ENCODE assay signal across 1 cellular context in genomic region chr1:19596719-19597462, GRCh38.
TF ChIP-seq lines count a peak whose summit lies in the region.

No MANE protein-coding gene starts in this region.

TF ChIP-seq in K562, 482 proteins besides CTCF, POLR2A, EP300 and RAD21 (continued from another document and continues in another):
- TF ChIP-seq, protein P1, sequence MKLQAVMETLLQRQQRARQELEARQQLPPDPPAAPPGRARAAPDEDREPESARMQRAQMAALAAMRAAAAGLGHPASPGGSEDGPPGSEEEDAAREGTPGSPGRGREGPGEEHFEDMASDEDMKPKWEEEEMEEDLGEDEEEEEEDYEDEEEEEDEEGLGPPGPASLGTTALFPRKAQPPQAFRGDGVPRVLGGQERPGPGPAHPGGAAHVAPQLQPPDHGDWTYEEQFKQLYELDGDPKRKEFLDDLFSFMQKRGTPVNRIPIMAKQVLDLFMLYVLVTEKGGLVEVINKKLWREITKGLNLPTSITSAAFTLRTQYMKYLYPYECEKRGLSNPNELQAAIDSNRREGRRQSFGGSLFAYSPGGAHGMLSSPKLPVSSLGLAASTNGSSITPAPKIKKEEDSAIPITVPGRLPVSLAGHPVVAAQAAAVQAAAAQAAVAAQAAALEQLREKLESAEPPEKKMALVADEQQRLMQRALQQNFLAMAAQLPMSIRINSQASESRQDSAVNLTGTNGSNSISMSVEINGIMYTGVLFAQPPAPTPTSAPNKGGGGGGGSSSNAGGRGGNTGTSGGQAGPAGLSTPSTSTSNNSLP (IDR thresholded peaks at IDR 0.05; ENCODE audit: borderline replicate concordance, low read depth, low read length), result no peak
- no peak; a peak in 2 of 4 replicates for TF ChIP-seq ZMIZ1 (IDR thresholded peaks at IDR 0.05; ENCODE audit: low read depth in 2 of 2, low read length in 2 of 2)
- no peak for TF ChIP-seq FOXM1 (IDR thresholded peaks at IDR 0.05; ENCODE audit: low read depth)
- 0 out of 2 replicates have a peak, but pooled peaks have one; percentile 26 for TF ChIP-seq FOXM1 (CRISPR knock-in tag; IDR thresholded peaks at IDR 0.05; ENCODE audit: low read depth)
- no peak for TF ChIP-seq ZNF282 (CRISPR knock-in tag; IDR thresholded peaks at IDR 0.05)
- peak; percentile 43; the same call in 1 of the 2 replicates for TF ChIP-seq NFRKB (IDR thresholded peaks at IDR 0.05; ENCODE audit: low read depth)
- TF ChIP-seq ZNF57 (CRISPR knock-in tag; IDR thresholded peaks at IDR 0.05), result no peak
- TF ChIP-seq ZNF583 (CRISPR knock-in tag; IDR thresholded peaks at IDR 0.05), result peak; percentile 37; the same call in 1 of the 2 replicates
- no peak for TF ChIP-seq RBM17 (IDR thresholded peaks at IDR 0.05; ENCODE audit: borderline replicate concordance, low read depth, low read length)
- TF ChIP-seq ZC3H4 (CRISPR knock-in tag; IDR thresholded peaks at IDR 0.05; ENCODE audit: borderline replicate concordance), result no peak
- TF ChIP-seq ZC3H8 (IDR thresholded peaks at IDR 0.05), result no peak
- TF ChIP-seq BDP1 (IDR thresholded peaks at IDR 0.05; ENCODE audit: insufficient read depth, insufficient read length), result no peak
- no peak for TF ChIP-seq ZNF77 (CRISPR knock-in tag; IDR thresholded peaks at IDR 0.05)
- no peak for TF ChIP-seq TAF15 (IDR thresholded peaks at IDR 0.05; ENCODE audit: low read depth, low read length)
- no peak for TF ChIP-seq PPARD (CRISPR knock-in tag; IDR thresholded peaks at IDR 0.05)
- TF ChIP-seq ATF1 (CRISPR knock-in tag; IDR thresholded peaks at IDR 0.05), result peak; percentile 47; the same call in 1 of the 2 replicates
- peak; percentile 93 for TF ChIP-seq ATF1 (tag; IDR thresholded peaks at IDR 0.05)
- TF ChIP-seq ZNF140 (CRISPR knock-in tag; IDR thresholded peaks at IDR 0.05), result no peak
- TF ChIP-seq SRSF7 (optimal IDR thresholded peaks at IDR 0.05; ENCODE audit: low read depth, low read length), result no peak
- peak; percentile 92 for TF ChIP-seq SUPT5H (IDR thresholded peaks at IDR 0.05)
- no peak for TF ChIP-seq ZNF695 (CRISPR knock-in tag; IDR thresholded peaks at IDR 0.05)
- TF ChIP-seq ZNF507 (tag; conservative IDR thresholded peaks at IDR 0.05), result no peak
- TF ChIP-seq, protein P2, sequence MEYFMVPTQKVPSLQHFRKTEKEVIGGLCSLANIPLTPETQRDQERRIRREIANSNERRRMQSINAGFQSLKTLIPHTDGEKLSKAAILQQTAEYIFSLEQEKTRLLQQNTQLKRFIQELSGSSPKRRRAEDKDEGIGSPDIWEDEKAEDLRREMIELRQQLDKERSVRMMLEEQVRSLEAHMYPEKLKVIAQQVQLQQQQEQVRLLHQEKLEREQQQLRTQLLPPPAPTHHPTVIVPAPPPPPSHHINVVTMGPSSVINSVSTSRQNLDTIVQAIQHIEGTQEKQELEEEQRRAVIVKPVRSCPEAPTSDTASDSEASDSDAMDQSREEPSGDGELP (CRISPR knock-in tag; IDR thresholded peaks at IDR 0.05; ENCODE audit: borderline replicate concordance), result 0 out of 2 replicates have a peak, but pooled peaks have one; percentile 46
- TF ChIP-seq ILK (tag; IDR thresholded peaks at IDR 0.05; ENCODE audit: borderline replicate concordance, low read depth), result no peak
- no peak; the same call in 1 of the 2 replicates for TF ChIP-seq NFE2 (IDR thresholded peaks at IDR 0.05; ENCODE audit: low read depth)
- no peak; the same call in 1 of the 2 replicates for TF ChIP-seq SMARCA4 (IDR thresholded peaks at IDR 0.05)
- TF ChIP-seq HEY1 (CRISPR knock-in tag; IDR thresholded peaks at IDR 0.05; ENCODE audit: borderline replicate concordance), result no peak
- TF ChIP-seq SIN3A (IDR thresholded peaks at IDR 0.05; ENCODE audit: borderline replicate concordance in 2 of 2, control insufficient read depth in 1 of 2, low read depth in 2 of 2, low read length in 2 of 2), result peak; percentile 9 to 61; a peak in 3 of 4 replicates
- peak; percentile 79 for TF ChIP-seq HMGN3 (IDR thresholded peaks at IDR 0.05; ENCODE audit: borderline replicate concordance, extremely low read depth, insufficient read length, low read depth, low read length)
- no peak for TF ChIP-seq ZNF311 (CRISPR knock-in tag; IDR thresholded peaks at IDR 0.05)
- TF ChIP-seq HMBOX1 (IDR thresholded peaks at IDR 0.05), result peak; percentile 82
- TF ChIP-seq RBM39 (optimal IDR thresholded peaks at IDR 0.05; ENCODE audit: low read depth, low read length), result no peak
- no peak for TF ChIP-seq FOS (IDR thresholded peaks at IDR 0.05; ENCODE audit: extremely low read depth, insufficient read length)
- no peak for TF ChIP-seq ZFPM2 (CRISPR knock-in tag; IDR thresholded peaks at IDR 0.05)
- TF ChIP-seq MECOM (CRISPR knock-in tag; IDR thresholded peaks at IDR 0.05), result no peak
- no peak for TF ChIP-seq HNRNPK (IDR thresholded peaks at IDR 0.05; ENCODE audit: low read depth, low read length, poor library complexity, severe bottlenecking)
- TF ChIP-seq EZH2 (IDR thresholded peaks at IDR 0.05; ENCODE audit: borderline replicate concordance, low read depth, low read length), result no peak
- TF ChIP-seq ZNF134 (CRISPR knock-in tag; conservative IDR thresholded peaks at IDR 0.05), result no peak
- no peak for TF ChIP-seq TCFL5 (CRISPR knock-in tag; conservative IDR thresholded peaks at IDR 0.05)
- peak; percentile 82 for TF ChIP-seq PRPF4 (IDR thresholded peaks at IDR 0.05; ENCODE audit: insufficient read depth, low read depth, low read length, poor library complexity, severe bottlenecking)
- no peak for TF ChIP-seq FOXK2 (conservative IDR thresholded peaks at IDR 0.05 in 1 of 2, IDR thresholded peaks at IDR 0.05 in 1 of 2; ENCODE audit: low read depth in 2 of 2)
- no peak; the same call in 1 of the 2 replicates for TF ChIP-seq MBD2 (IDR thresholded peaks at IDR 0.05; ENCODE audit: borderline replicate concordance, low read depth)
- peak; percentile 81 to 88; a peak in 3 of 4 replicates for TF ChIP-seq MAZ (CRISPR knock-in tag; conservative IDR thresholded peaks at IDR 0.05 in 1 of 2, IDR thresholded peaks at IDR 0.05 in 1 of 2)
- TF ChIP-seq, protein P3, sequence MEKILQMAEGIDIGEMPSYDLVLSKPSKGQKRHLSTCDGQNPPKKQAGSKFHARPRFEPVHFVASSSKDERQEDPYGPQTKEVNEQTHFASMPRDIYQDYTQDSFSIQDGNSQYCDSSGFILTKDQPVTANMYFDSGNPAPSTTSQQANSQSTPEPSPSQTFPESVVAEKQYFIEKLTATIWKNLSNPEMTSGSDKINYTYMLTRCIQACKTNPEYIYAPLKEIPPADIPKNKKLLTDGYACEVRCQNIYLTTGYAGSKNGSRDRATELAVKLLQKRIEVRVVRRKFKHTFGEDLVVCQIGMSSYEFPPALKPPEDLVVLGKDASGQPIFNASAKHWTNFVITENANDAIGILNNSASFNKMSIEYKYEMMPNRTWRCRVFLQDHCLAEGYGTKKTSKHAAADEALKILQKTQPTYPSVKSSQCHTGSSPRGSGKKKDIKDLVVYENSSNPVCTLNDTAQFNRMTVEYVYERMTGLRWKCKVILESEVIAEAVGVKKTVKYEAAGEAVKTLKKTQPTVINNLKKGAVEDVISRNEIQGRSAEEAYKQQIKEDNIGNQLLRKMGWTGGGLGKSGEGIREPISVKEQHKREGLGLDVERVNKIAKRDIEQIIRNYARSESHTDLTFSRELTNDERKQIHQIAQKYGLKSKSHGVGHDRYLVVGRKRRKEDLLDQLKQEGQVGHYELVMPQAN (IDR thresholded peaks at IDR 0.05; ENCODE audit: borderline replicate concordance), result peak; percentile 84; the same call in 1 of the 2 replicates
- TF ChIP-seq SRSF1 (IDR thresholded peaks at IDR 0.05; ENCODE audit: low read depth, low read length), result 0 out of 2 replicates have a peak, but pooled peaks have one; percentile 50
- TF ChIP-seq, protein P4, sequence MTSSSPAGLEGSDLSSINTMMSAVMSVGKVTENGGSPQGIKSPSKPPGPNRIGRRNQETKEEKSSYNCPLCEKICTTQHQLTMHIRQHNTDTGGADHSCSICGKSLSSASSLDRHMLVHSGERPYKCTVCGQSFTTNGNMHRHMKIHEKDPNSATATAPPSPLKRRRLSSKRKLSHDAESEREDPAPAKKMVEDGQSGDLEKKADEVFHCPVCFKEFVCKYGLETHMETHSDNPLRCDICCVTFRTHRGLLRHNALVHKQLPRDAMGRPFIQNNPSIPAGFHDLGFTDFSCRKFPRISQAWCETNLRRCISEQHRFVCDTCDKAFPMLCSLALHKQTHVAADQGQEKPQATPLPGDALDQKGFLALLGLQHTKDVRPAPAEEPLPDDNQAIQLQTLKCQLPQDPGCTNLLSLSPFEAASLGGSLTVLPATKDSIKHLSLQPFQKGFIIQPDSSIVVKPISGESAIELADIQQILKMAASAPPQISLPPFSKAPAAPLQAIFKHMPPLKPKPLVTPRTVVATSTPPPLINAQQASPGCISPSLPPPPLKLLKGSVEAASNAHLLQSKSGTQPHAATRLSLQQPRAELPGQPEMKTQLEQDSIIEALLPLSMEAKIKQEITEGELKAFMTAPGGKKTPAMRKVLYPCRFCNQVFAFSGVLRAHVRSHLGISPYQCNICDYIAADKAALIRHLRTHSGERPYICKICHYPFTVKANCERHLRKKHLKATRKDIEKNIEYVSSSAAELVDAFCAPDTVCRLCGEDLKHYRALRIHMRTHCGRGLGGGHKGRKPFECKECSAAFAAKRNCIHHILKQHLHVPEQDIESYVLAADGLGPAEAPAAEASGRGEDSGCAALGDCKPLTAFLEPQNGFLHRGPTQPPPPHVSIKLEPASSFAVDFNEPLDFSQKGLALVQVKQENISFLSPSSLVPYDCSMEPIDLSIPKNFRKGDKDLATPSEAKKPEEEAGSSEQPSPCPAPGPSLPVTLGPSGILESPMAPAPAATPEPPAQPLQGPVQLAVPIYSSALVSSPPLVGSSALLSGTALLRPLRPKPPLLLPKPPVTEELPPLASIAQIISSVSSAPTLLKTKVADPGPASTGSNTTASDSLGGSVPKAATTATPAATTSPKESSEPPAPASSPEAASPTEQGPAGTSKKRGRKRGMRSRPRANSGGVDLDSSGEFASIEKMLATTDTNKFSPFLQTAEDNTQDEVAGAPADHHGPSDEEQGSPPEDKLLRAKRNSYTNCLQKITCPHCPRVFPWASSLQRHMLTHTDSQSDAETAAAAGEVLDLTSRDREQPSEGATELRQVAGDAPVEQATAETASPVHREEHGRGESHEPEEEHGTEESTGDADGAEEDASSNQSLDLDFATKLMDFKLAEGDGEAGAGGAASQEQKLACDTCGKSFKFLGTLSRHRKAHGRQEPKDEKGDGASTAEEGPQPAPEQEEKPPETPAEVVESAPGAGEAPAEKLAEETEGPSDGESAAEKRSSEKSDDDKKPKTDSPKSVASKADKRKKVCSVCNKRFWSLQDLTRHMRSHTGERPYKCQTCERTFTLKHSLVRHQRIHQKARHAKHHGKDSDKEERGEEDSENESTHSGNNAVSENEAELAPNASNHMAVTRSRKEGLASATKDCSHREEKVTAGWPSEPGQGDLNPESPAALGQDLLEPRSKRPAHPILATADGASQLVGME (CRISPR knock-in tag; IDR thresholded peaks at IDR 0.05), result peak; percentile 64; the same call in 1 of the 2 replicates
- no peak for TF ChIP-seq CREBBP (IDR thresholded peaks at IDR 0.05; ENCODE audit: low read depth, low read length)
- no peak for TF ChIP-seq ZBED1 (IDR thresholded peaks at IDR 0.05)
- TF ChIP-seq SIX5 (IDR thresholded peaks at IDR 0.05; ENCODE audit: borderline replicate concordance in 1 of 2, insufficient read depth in 1 of 2, low read depth in 1 of 2, low read length in 2 of 2), result peak in 1 of 2 experiments; percentile 24; a peak in 1 of 4 replicates
- TF ChIP-seq MCM2 (IDR thresholded peaks at IDR 0.05; ENCODE audit: low read depth), result no peak
- no peak; a peak in 1 of 4 replicates for TF ChIP-seq TEAD1 (CRISPR knock-in tag; IDR thresholded peaks at IDR 0.05)
- TF ChIP-seq ZNF780A (CRISPR knock-in tag; IDR thresholded peaks at IDR 0.05), result no peak
- TF ChIP-seq L3MBTL2 (IDR thresholded peaks at IDR 0.05), result peak; percentile 81
- TF ChIP-seq GTF2B (IDR thresholded peaks at IDR 0.05; ENCODE audit: extremely low read depth, insufficient read length), result no peak
- TF ChIP-seq, protein P5, sequence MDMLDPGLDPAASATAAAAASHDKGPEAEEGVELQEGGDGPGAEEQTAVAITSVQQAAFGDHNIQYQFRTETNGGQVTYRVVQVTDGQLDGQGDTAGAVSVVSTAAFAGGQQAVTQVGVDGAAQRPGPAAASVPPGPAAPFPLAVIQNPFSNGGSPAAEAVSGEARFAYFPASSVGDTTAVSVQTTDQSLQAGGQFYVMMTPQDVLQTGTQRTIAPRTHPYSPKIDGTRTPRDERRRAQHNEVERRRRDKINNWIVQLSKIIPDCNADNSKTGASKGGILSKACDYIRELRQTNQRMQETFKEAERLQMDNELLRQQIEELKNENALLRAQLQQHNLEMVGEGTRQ (CRISPR knock-in tag; IDR thresholded peaks at IDR 0.05), result peak; percentile 41; the same call in 1 of the 2 replicates
